16 cellular contexts compared by ENCODE assay signal in genomic region chr18:42157420-42157819, GRCh38.
"Had no signal": no experiment of that assay in that cellular context is flagged by ENCODE, and none has a peak within 500 bp of the region (broad histone marks: within the 10 kb centered on the region; RNA-seq: fewer than 3 reads in every experiment).

No MANE protein-coding gene starts in this region.

- H3K27me3 ChIP-seq: heart right ventricle, testis, uterus had no signal

- DNase-seq: activated gamma-delta T cell treated with Interleukin-2 at 50 U/mL for 16 hours; activated T-cell treated with anti-CD3 and anti-CD28 coated beads, Interleukin-2, amount 50 U/mL, for 1 hour; aorta; foreskin fibroblast; heart right ventricle; islet precursor cell; left cardiac atrium; mesenchymal stem cell; stimulated activated CD4-positive, alpha-beta T cell treated with anti-CD3 and anti-CD28 coated beads, Interleukin-2, amount 100 ng/mL, for 48 hours; stimulated activated CD8-positive, alpha-beta memory T cell treated with anti-CD3 and anti-CD28 coated beads, Interleukin-4, amount 100 ng/mL, for 48 hours; stimulated activated naive CD4-positive, alpha-beta T cell; T-helper 9 cell; testis; trophoblast cell; uterus had no signal

- H3K9me3 ChIP-seq: heart right ventricle, testis, uterus had no signal

- H3K4me1 ChIP-seq: uterus had no signal

- ATAC-seq: heart right ventricle, left cardiac atrium, WTC11 had no signal

- H3K4me3 ChIP-seq: heart right ventricle, testis, uterus had no signal

- H3K27ac ChIP-seq: heart right ventricle, testis, uterus had no signal

- H3K36me3 ChIP-seq: heart right ventricle, uterus had no signal
